ENCODE assay signal across 8 cellular contexts in the genomic region with DNA sequence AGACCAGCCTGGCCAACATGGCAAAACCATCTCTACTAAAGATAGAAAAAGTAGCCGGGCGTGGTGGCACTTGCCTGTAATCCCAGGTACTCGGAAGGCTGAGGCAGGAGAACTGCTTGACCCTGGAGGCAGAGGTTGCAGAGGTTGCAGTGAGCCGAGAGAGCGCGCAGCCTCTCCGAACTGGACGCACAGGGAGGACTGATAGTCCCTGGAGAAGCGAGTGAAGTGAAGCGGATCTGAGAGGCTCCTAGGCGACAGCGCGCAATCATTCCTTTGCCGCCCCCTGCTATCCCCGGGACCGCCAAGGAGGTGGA. TPM values are rescaled to one million over a fixed set of nuclear protein-coding genes. Genes with fewer than 3 reads are reported as not detected.
DNase-seq lines count a peak whose midpoint lies in the region; ATAC-seq and TF ChIP-seq lines count a peak whose summit lies in the region.

No MANE protein-coding gene starts in this region.

- no peaks in the 10 kb centered on the region for H3K27me3 Mint-ChIP-seq in osteocyte (ENCODE audit: unreplicated experiment)

- H3K9me3 Mint-ChIP-seq in osteocyte (ENCODE audit: unreplicated experiment): no peaks in the 10 kb centered on the region

- peak overlapping the region; percentile 100 for H3K4me3 Mint-ChIP-seq in osteocyte (ENCODE audit: unreplicated experiment)

- H3K4me3 ChIP-seq in DOHH2 (ENCODE audit: low read length) (peak overlapping the region; percentile 88), OCI-LY1 (ENCODE audit: low read depth, low read length, poor library complexity, severe bottlenecking) (peak overlapping the region; percentile 73), epithelial cell of proximal tubule (ENCODE audit: low read depth, low read length) (peak overlapping the region; percentile 79)

- no peak for ATAC-seq in HG03045 (IDR thresholded peaks at IDR 0.05; ENCODE audit: unreplicated experiment)
- ATAC-seq in HG02938 (IDR thresholded peaks at IDR 0.05; ENCODE audit: unreplicated experiment): no peak
- no peak for ATAC-seq in HG03139 (IDR thresholded peaks at IDR 0.05; ENCODE audit: unreplicated experiment)

- H3F3A ChIP-seq in DOHH2 (ENCODE audit: control insufficient read depth, insufficient read depth): no peaks in the 10 kb centered on the region; the same call in 1 of the 2 replicates
- no peaks in the 10 kb centered on the region for H3F3A ChIP-seq in OCI-LY1 (ENCODE audit: insufficient read depth, low read length)

- H3K4me1 ChIP-seq in DOHH2 (ENCODE audit: control insufficient read depth, low read length) (peaks cover 15% of the 10 kb centered on the region), OCI-LY1 (ENCODE audit: insufficient read depth, low read length, severe bottlenecking) (peaks cover 14% of the 10 kb centered on the region)

- H3K4me1 Mint-ChIP-seq in osteocyte (ENCODE audit: unreplicated experiment): peaks cover 26% of the 10 kb centered on the region

- TF ChIP-seq CTCF in DOHH2 (IDR thresholded peaks at IDR 0.05; ENCODE audit: low read depth, low read length, poor library complexity, severe bottlenecking): no peak
- no peak for TF ChIP-seq CTCF in OCI-LY1 (IDR thresholded peaks at IDR 0.05; ENCODE audit: low read length)
- no peak for TF ChIP-seq CTCF in epithelial cell of proximal tubule (conservative IDR thresholded peaks at IDR 0.05; ENCODE audit: low read depth, low read length)
- TF ChIP-seq CTCF in osteocyte (IDR thresholded peaks at IDR 0.05): no peak

- H4K20me1 ChIP-seq in DOHH2 (ENCODE audit: control insufficient read depth, insufficient read depth, low read depth, low read length) (no peaks in the 10 kb centered on the region), OCI-LY1 (ENCODE audit: insufficient read depth, low read length) (no peaks in the 10 kb centered on the region)

- H3K9ac ChIP-seq in OCI-LY1 (ENCODE audit: low read length): peak overlapping the region; percentile 80

- H3K36me3 ChIP-seq in DOHH2 (ENCODE audit: control insufficient read depth, low read length) (peaks cover 34% of the 10 kb centered on the region), OCI-LY1 (ENCODE audit: insufficient read depth, low read length) (peaks cover 38% of the 10 kb centered on the region)

- H3K9me3 ChIP-seq in DOHH2 (ENCODE audit: control insufficient read depth, insufficient read depth, low read length): no peaks in the 10 kb centered on the region
- no peaks in the 10 kb centered on the region; the same call in 1 of the 2 replicates for H3K9me3 ChIP-seq in OCI-LY1 (ENCODE audit: low read length)

- H3K9me2 ChIP-seq in DOHH2 (replicated peaks; ENCODE audit: control insufficient read depth, low read length) (no peaks in the 10 kb centered on the region), OCI-LY1 (ENCODE audit: low read depth, low read length) (no peaks in the 10 kb centered on the region)

- peak overlapping the region; percentile 66 for H3K27ac ChIP-seq in DOHH2 (ENCODE audit: low read depth, low read length)
- peak overlapping the region; percentile 81 for H3K27ac ChIP-seq in OCI-LY1 (ENCODE audit: low read depth, low read length, poor library complexity, severe bottlenecking)

- H3K79me2 ChIP-seq in DOHH2 (ENCODE audit: control insufficient read depth, low read length) (peaks cover 24% of the 10 kb centered on the region), OCI-LY1 (ENCODE audit: insufficient read depth, low read length) (peaks cover 9% of the 10 kb centered on the region; the same call in 1 of the 2 replicates)

- in situ Hi-C loops in G401 (cut with HindIII; ENCODE audit: low sequenced_read_pairs): no loop called here

- DNase-seq in epithelial cell of proximal tubule (ENCODE audit: low read depth) (no peak), osteocyte (ENCODE audit: extremely low spot score, unreplicated experiment) (no peak), G401 (ENCODE audit: low spot score) (no peak)

- H3K27ac Mint-ChIP-seq in osteocyte (ENCODE audit: unreplicated experiment): peak overlapping the region; percentile 100

- H3K4me2 ChIP-seq in DOHH2 (ENCODE audit: low read length) (peak overlapping the region; percentile 76), OCI-LY1 (ENCODE audit: low read length) (peak overlapping the region; percentile 68)

- no peaks in the 10 kb centered on the region for H3K27me3 ChIP-seq in DOHH2 (ENCODE audit: control insufficient read depth, low read length)
- no peaks in the 10 kb centered on the region for H3K27me3 ChIP-seq in OCI-LY1 (ENCODE audit: insufficient read depth, low read length)

- no peak overlapping the region for H2AFZ ChIP-seq in OCI-LY1 (ENCODE audit: low read length)

- H3K36me3 Mint-ChIP-seq in osteocyte (ENCODE audit: unreplicated experiment): peaks cover 26% of the 10 kb centered on the region

RNA-seq across cellular contexts. Expression of a gene that starts 0.2 kb away (rescaled TPM):
- total RNA-seq in epithelial cell of proximal tubule (8.9 and 17.1 TPM in 2 replicates), osteocyte (44.7 and 46.5 TPM in 2 replicates)
- 26.3 and 41.3 TPM in 2 replicates for total RNA-seq in G401 (2014; rRNA removed; shearing (Covaris generic))

RNA-seq across cellular contexts. Expression of a gene that starts 36.5 kb away (rescaled TPM):
- total RNA-seq in epithelial cell of proximal tubule (23.8 and 24.1 TPM in 2 replicates), osteocyte (24.9 and 25.4 TPM in 2 replicates)
- total RNA-seq in G401 (2014; rRNA removed; shearing (Covaris generic)): 27.3 and 41.1 TPM in 2 replicates

RNA-seq across cellular contexts. Expression of a gene that starts 54.1 kb away (rescaled TPM):
- total RNA-seq in epithelial cell of proximal tubule: 9.0 and 21.0 TPM in 2 replicates
- total RNA-seq in osteocyte: 15.1 and 15.6 TPM in 2 replicates
- total RNA-seq in G401 (2014; rRNA removed; shearing (Covaris generic)): 9.7 and 34.7 TPM in 2 replicates
